ENCODE assay signal across 21 cellular contexts in genomic region chr7:137658194-137658900, GRCh38.
"Had no signal": no experiment of that assay in that cellular context is flagged by ENCODE, and none has a peak within 500 bp of the region (broad histone marks: within the 10 kb centered on the region; RNA-seq: fewer than 3 reads in every experiment).

No MANE protein-coding gene starts in this region.

- H3K9me3 Mint-ChIP-seq: activated CD4-positive, alpha-beta memory T cell treated with anti-CD3 and anti-CD28 coated beads for 36 hours; activated naive CD8-positive, alpha-beta T cell treated with anti-CD3 and anti-CD28 coated beads for 36 hours; activated T-cell treated with anti-CD3 and anti-CD28 coated beads, Interleukin-2, amount 50 U/mL, for 4 hours; natural killer cell; T-helper 2 cell treated with Interferon-gamma antibody and Interleukin-4, amounts not matched to agents 5 μg/mL and 100 μg/mL, for 36 hours had no signal

- H3K27me3 ChIP-seq: cardiac muscle cell, gastrocnemius medialis, suprapubic skin, upper lobe of right lung had no signal

- H3K36me3 Mint-ChIP-seq: activated CD4-positive, alpha-beta memory T cell treated with anti-CD3 and anti-CD28 coated beads for 36 hours; activated naive CD8-positive, alpha-beta T cell treated with anti-CD3 and anti-CD28 coated beads for 36 hours; natural killer cell had no signal

- DNase-seq: activated CD4-positive, alpha-beta memory T cell treated with anti-CD3 and anti-CD28 coated beads for 36 hours; activated CD4-positive, CD25-positive, alpha-beta regulatory T cell treated with anti-CD3 and anti-CD28 coated beads, Interleukin-2, amount 50 U/mL, for 72 hours; activated effector memory CD4-positive, alpha-beta T cell treated with anti-CD3 and anti-CD28 coated beads, Interleukin-2, amount 50 U/mL, for 16 hours; activated naive CD8-positive, alpha-beta T cell treated with anti-CD3 and anti-CD28 coated beads for 36 hours; activated T-cell treated with anti-CD3 and anti-CD28 coated beads, Interleukin-2, amount 50 U/mL, for 4 hours; aorta; gastrocnemius medialis; left colon; mammary epithelial cell; mucosa of descending colon; natural killer cell; occipital lobe; stimulated activated CD4-positive, alpha-beta T cell treated with anti-CD3 and anti-CD28 coated beads, Interleukin-4, amount 100 ng/mL, for 1 hour; stimulated activated CD8-positive, alpha-beta memory T cell treated with anti-CD3 and anti-CD28 coated beads, Interleukin-4, amount 100 ng/mL, for 48 hours; stimulated activated naive CD8-positive, alpha-beta T cell treated with anti-CD3 and anti-CD28 coated beads, Interleukin-15, Interleukin-2, amounts not matched to agents 100 U/mL and 50 U/mL, for 24 hours; SW 1271; upper lobe of right lung had no signal

- H3K36me3 ChIP-seq: cardiac muscle cell, gastrocnemius medialis, prostate gland, suprapubic skin, upper lobe of right lung had no signal

- H3K27ac Mint-ChIP-seq: activated CD4-positive, alpha-beta memory T cell treated with anti-CD3 and anti-CD28 coated beads for 36 hours; activated naive CD8-positive, alpha-beta T cell treated with anti-CD3 and anti-CD28 coated beads for 36 hours; natural killer cell; T-helper 2 cell treated with Interferon-gamma antibody and Interleukin-4, amounts not matched to agents 5 μg/mL and 100 μg/mL, for 36 hours had no signal

- ATAC-seq: activated T-cell treated with anti-CD3 and anti-CD28 coated beads, Interleukin-2, amount 50 U/mL, for 4 hours; gastrocnemius medialis; left colon; mucosa of descending colon; natural killer cell; stimulated activated naive CD8-positive, alpha-beta T cell treated with anti-CD3 and anti-CD28 coated beads, Interleukin-15, Interleukin-2, amounts not matched to agents 100 U/mL and 50 U/mL, for 24 hours; upper lobe of right lung had no signal

- H3K4me3 ChIP-seq: cardiac muscle cell, gastrocnemius medialis, mucosa of descending colon, prostate gland, suprapubic skin, upper lobe of right lung had no signal

- H3K4me3 Mint-ChIP-seq: activated CD4-positive, alpha-beta memory T cell treated with anti-CD3 and anti-CD28 coated beads for 36 hours; activated naive CD8-positive, alpha-beta T cell treated with anti-CD3 and anti-CD28 coated beads for 36 hours; activated T-cell treated with anti-CD3 and anti-CD28 coated beads, Interleukin-2, amount 50 U/mL, for 4 hours; natural killer cell; T-helper 2 cell treated with Interferon-gamma antibody and Interleukin-4, amounts not matched to agents 5 μg/mL and 100 μg/mL, for 36 hours had no signal

- H3K4me1 Mint-ChIP-seq: activated naive CD8-positive, alpha-beta T cell treated with anti-CD3 and anti-CD28 coated beads for 36 hours; natural killer cell had no signal

- H3K4me1 ChIP-seq: prostate gland had no signal

- H3K9me3 ChIP-seq: gastrocnemius medialis, mucosa of descending colon, prostate gland, suprapubic skin, upper lobe of right lung had no signal

- H3K27ac ChIP-seq: cardiac muscle cell, gastrocnemius medialis, prostate gland, suprapubic skin, upper lobe of right lung had no signal
